ENCODE assay signal across 17 cellular contexts in the genomic region with DNA sequence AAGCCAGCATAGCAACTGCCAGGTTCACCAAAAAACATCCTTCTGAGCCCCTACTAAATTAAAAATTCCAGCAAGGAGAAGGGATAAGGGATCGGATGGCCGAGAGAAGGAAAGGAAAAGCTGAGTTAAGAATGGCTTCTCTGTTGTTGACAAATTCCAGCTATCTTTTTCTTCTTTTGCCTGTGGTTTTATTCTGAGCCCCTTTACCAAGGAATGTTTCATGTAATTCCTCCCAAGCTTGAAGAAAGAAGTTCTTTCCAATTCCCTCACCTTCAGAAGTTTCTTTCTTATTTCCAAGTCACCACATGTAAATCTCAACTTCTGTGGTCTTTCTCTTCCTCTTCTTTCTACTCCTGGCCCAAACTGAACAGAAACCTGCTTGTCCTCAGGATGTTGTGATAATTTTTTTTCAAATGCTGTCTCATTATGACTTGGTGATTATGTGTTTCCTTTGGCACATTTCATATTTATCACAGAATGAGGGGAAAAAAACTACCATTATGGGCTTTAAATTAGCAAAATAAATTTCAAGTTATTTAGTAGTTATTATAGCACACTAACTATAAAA.
"Had no signal": no experiment of that assay in that cellular context is flagged by ENCODE, and none has a peak within 500 bp of the region (broad histone marks: within the 10 kb centered on the region; RNA-seq: fewer than 3 reads in every experiment).

No MANE protein-coding gene starts in this region.

- H3K27me3 Mint-ChIP-seq: activated naive CD8-positive, alpha-beta T cell; dendritic cell treated with granulocyte-macrophage colony-stimulating factor and Interleukin-4, amounts not matched to agents 40 ng/mL and 50 ng/mL, for 4 days had no signal

- DNase-seq: activated CD4-positive, alpha-beta T cell treated with anti-CD3 and anti-CD28 coated beads, Interleukin-2, amount 10 ng/mL, durations not matched to agents 24 days and 14 days; activated CD4-positive, CD25-positive, alpha-beta regulatory T cell; activated CD8-positive, alpha-beta memory T cell treated with anti-CD3 and anti-CD28 coated beads, Interleukin-2, amount 50 U/mL, for 4 hours; activated CD8-positive, alpha-beta T cell treated with anti-CD3 and anti-CD28 coated beads, Interleukin-2, amount 10 ng/mL, durations not matched to agents 7 days and 5 days; activated gamma-delta T cell; activated T-cell treated with anti-CD3 and anti-CD28 coated beads, Interleukin-2, amount 50 U/mL, for 48 hours; anterior cingulate cortex; effector memory CD8-positive, alpha-beta T cell; mucosa of descending colon; naive thymus-derived CD4-positive, alpha-beta T cell; pancreas; stimulated activated CD4-positive, alpha-beta T cell treated with anti-CD3 and anti-CD28 coated beads, Interleukin-12 subunit alpha, Interleukin-12 subunit beta, amount 100 ng/mL, for 4 hours had no signal

- H3K27ac ChIP-seq: pancreas, thoracic aorta had no signal

- H3K27ac Mint-ChIP-seq: activated CD4-positive, alpha-beta T cell treated with anti-CD3 and anti-CD28 coated beads, Interleukin-2, amount 10 ng/mL, durations not matched to agents 24 days and 14 days; activated CD8-positive, alpha-beta T cell treated with anti-CD3 and anti-CD28 coated beads, Interleukin-2, amount 10 ng/mL, durations not matched to agents 7 days and 5 days; activated naive CD8-positive, alpha-beta T cell; dendritic cell treated with granulocyte-macrophage colony-stimulating factor and Interleukin-4, amounts not matched to agents 40 ng/mL and 50 ng/mL, for 4 days; effector memory CD8-positive, alpha-beta T cell; naive thymus-derived CD4-positive, alpha-beta T cell; stimulated activated effector memory CD8-positive, alpha-beta T cell treated with anti-CD3 and anti-CD28 coated beads, Interleukin-12 subunit alpha, Interleukin-12 subunit beta, amount 100 ng/mL, for 72 hours had no signal

- H3K9me3 ChIP-seq: mucosa of descending colon, pancreas, thoracic aorta had no signal

- H3K9me3 Mint-ChIP-seq: activated CD4-positive, alpha-beta T cell treated with anti-CD3 and anti-CD28 coated beads, Interleukin-2, amount 10 ng/mL, durations not matched to agents 24 days and 14 days; dendritic cell treated with granulocyte-macrophage colony-stimulating factor and Interleukin-4, amounts not matched to agents 40 ng/mL and 50 ng/mL, for 4 days; effector memory CD8-positive, alpha-beta T cell; naive thymus-derived CD4-positive, alpha-beta T cell; stimulated activated effector memory CD8-positive, alpha-beta T cell treated with anti-CD3 and anti-CD28 coated beads, Interleukin-12 subunit alpha, Interleukin-12 subunit beta, amount 100 ng/mL, for 72 hours had no signal

- H3K36me3 Mint-ChIP-seq: activated naive CD8-positive, alpha-beta T cell; stimulated activated effector memory CD8-positive, alpha-beta T cell treated with anti-CD3 and anti-CD28 coated beads, Interleukin-12 subunit alpha, Interleukin-12 subunit beta, amount 100 ng/mL, for 72 hours had no signal

- H3K36me3 ChIP-seq: pancreas, thoracic aorta had no signal

- ATAC-seq: activated CD8-positive, alpha-beta T cell treated with anti-CD3 and anti-CD28 coated beads, Interleukin-2, amount 10 ng/mL, durations not matched to agents 7 days and 5 days; effector memory CD8-positive, alpha-beta T cell; left lobe of liver; mucosa of descending colon; naive thymus-derived CD4-positive, alpha-beta T cell; pancreas; stimulated activated effector memory CD8-positive, alpha-beta T cell treated with anti-CD3 and anti-CD28 coated beads, Interleukin-12 subunit alpha, Interleukin-12 subunit beta, amount 100 ng/mL, for 72 hours had no signal

- H3K4me3 ChIP-seq: mucosa of descending colon, pancreas, thoracic aorta had no signal

- H3K27me3 ChIP-seq: pancreas had no signal

- H3K4me1 Mint-ChIP-seq: activated CD4-positive, alpha-beta T cell treated with anti-CD3 and anti-CD28 coated beads, Interleukin-2, amount 10 ng/mL, durations not matched to agents 24 days and 14 days; naive thymus-derived CD4-positive, alpha-beta T cell; stimulated activated effector memory CD8-positive, alpha-beta T cell treated with anti-CD3 and anti-CD28 coated beads, Interleukin-12 subunit alpha, Interleukin-12 subunit beta, amount 100 ng/mL, for 72 hours had no signal

- H3K4me3 Mint-ChIP-seq: activated CD4-positive, alpha-beta T cell treated with anti-CD3 and anti-CD28 coated beads, Interleukin-2, amount 10 ng/mL, durations not matched to agents 24 days and 14 days; activated CD8-positive, alpha-beta T cell treated with anti-CD3 and anti-CD28 coated beads, Interleukin-2, amount 10 ng/mL, durations not matched to agents 7 days and 5 days; activated naive CD8-positive, alpha-beta T cell; dendritic cell treated with granulocyte-macrophage colony-stimulating factor and Interleukin-4, amounts not matched to agents 40 ng/mL and 50 ng/mL, for 4 days; effector memory CD8-positive, alpha-beta T cell; naive thymus-derived CD4-positive, alpha-beta T cell; stimulated activated effector memory CD8-positive, alpha-beta T cell treated with anti-CD3 and anti-CD28 coated beads, Interleukin-12 subunit alpha, Interleukin-12 subunit beta, amount 100 ng/mL, for 72 hours had no signal
